ENCODE assay signal across 24 cellular contexts in genomic region chr6:112013051-112013450, GRCh38. TPM values are rescaled to one million over a fixed set of nuclear protein-coding genes. Genes with fewer than 3 reads are reported as not detected.
"Had no signal": no experiment of that assay in that cellular context is flagged by ENCODE, and none has a peak within 500 bp of the region (broad histone marks: within the 10 kb centered on the region; RNA-seq: fewer than 3 reads in every experiment).

No MANE protein-coding gene starts in this region.

- H3K9me3 ChIP-seq: esophagus squamous epithelium, left ventricle myocardium inferior, pancreas, suprapubic skin, thyroid gland had no signal

- H3K4me3 Mint-ChIP-seq: dendritic cell treated with granulocyte-macrophage colony-stimulating factor and Interleukin-4, amounts not matched to agents 40 ng/mL and 50 ng/mL, for 4 days; effector memory CD8-positive, alpha-beta T cell; immature natural killer cell; natural killer cell treated with Interleukin-12 subunit alpha and Interleukin-12 subunit beta and Interleukin-15 and Interleukin-18, amount 100 ng/mL, for 72 hours; neural progenitor cell; type B pancreatic cell had no signal

- H3K36me3 Mint-ChIP-seq: natural killer cell treated with Interleukin-12 subunit alpha and Interleukin-12 subunit beta and Interleukin-15 and Interleukin-18, amount 100 ng/mL, for 72 hours; neural progenitor cell; type B pancreatic cell had no signal

- H3K27me3 Mint-ChIP-seq: effector memory CD8-positive, alpha-beta T cell; natural killer cell treated with Interleukin-12 subunit alpha and Interleukin-12 subunit beta and Interleukin-15 and Interleukin-18, amount 100 ng/mL, for 72 hours; progenitor cell of endocrine pancreas; type B pancreatic cell had no signal

- H3K9ac ChIP-seq: neural progenitor cell had no signal

- FAIRE-seq: keratinocyte, pancreas, small intestine, urothelium cell line had no signal

- H3K4me3 ChIP-seq: esophagus squamous epithelium, left ventricle myocardium inferior, lung, neural progenitor cell, pancreas, suprapubic skin, thyroid gland had no signal

- H3K36me3 ChIP-seq: esophagus squamous epithelium, left ventricle myocardium inferior, neural progenitor cell, pancreas, suprapubic skin, thyroid gland had no signal

- H3K27ac ChIP-seq: epithelial cell of prostate, esophagus squamous epithelium, neural progenitor cell, pancreas, suprapubic skin, thyroid gland had no signal

- H3K9me3 Mint-ChIP-seq: dendritic cell treated with granulocyte-macrophage colony-stimulating factor and Interleukin-4, amounts not matched to agents 40 ng/mL and 50 ng/mL, for 4 days; effector memory CD8-positive, alpha-beta T cell; immature natural killer cell; natural killer cell treated with Interleukin-12 subunit alpha and Interleukin-12 subunit beta and Interleukin-15 and Interleukin-18, amount 100 ng/mL, for 72 hours; neural progenitor cell; type B pancreatic cell had no signal

- ATAC-seq: effector memory CD8-positive, alpha-beta T cell; natural killer cell treated with Interleukin-12 subunit alpha and Interleukin-12 subunit beta and Interleukin-15 and Interleukin-18, amount 100 ng/mL, for 72 hours; pancreas; right cardiac atrium had no signal

- DNase-seq: effector memory CD8-positive, alpha-beta T cell; esophagus squamous epithelium; foreskin fibroblast; immature natural killer cell; left ventricle myocardium inferior; mesenchymal stem cell; midbrain; nucleus accumbens; pancreas; right cardiac atrium; small intestine; stimulated activated CD4-positive, alpha-beta T cell treated with anti-CD3 and anti-CD28 coated beads, Interleukin-12 subunit alpha, Interleukin-12 subunit beta, amount 100 ng/mL, for 4 hours; stimulated activated naive CD4-positive, alpha-beta T cell; thyroid gland had no signal

- H3K4me1 ChIP-seq: neural progenitor cell, pancreas had no signal

- H3K27me3 ChIP-seq: esophagus squamous epithelium, neural progenitor cell, pancreas, suprapubic skin, thyroid gland had no signal

- H2AFZ ChIP-seq: neural progenitor cell had no signal

- H3K4me2 ChIP-seq: neural progenitor cell had no signal

- H3K27ac Mint-ChIP-seq: dendritic cell treated with granulocyte-macrophage colony-stimulating factor and Interleukin-4, amounts not matched to agents 40 ng/mL and 50 ng/mL, for 4 days; effector memory CD8-positive, alpha-beta T cell; immature natural killer cell; natural killer cell treated with Interleukin-12 subunit alpha and Interleukin-12 subunit beta and Interleukin-15 and Interleukin-18, amount 100 ng/mL, for 72 hours; neural progenitor cell; progenitor cell of endocrine pancreas; type B pancreatic cell had no signal

RNA-seq across cellular contexts. Expression of gene CCN6, which starts 40.9 kb away (rescaled TPM):
- total RNA-seq: left ventricle myocardium inferior; lung; natural killer cell treated with Interleukin-12 subunit alpha and Interleukin-12 subunit beta and Interleukin-15 and Interleukin-18, amount 100 ng/mL, for 72 hours; pancreas; progenitor cell of endocrine pancreas; right cardiac atrium had no signal
- polyA plus RNA-seq: immature natural killer cell, lung, pancreas, right cardiac atrium, small intestine had no signal
